Comparison of ENCODE assay signal across 8 cellular contexts in genomic region chr11:104163100-104164027, GRCh38. TPM values are rescaled to one million over a fixed set of nuclear protein-coding genes. Genes with fewer than 3 reads are reported as not detected.
DNase-seq lines count a peak whose midpoint lies in the region; ATAC-seq and TF ChIP-seq lines count a peak whose summit lies in the region.

No MANE protein-coding gene starts in this region.

- no peaks in the 10 kb centered on the region for H3K9me2 ChIP-seq in OCI-LY1 (ENCODE audit: low read depth, low read length)

- DNase-seq in AG09309 (ENCODE audit: low read depth) (no peak), epithelial cell of esophagus (ENCODE audit: low read depth) (peak; percentile 29), cerebellar nuclear complex (lab: John Stamatoyannopoulos, UW) (no peak), middle frontal gyrus (ENCODE audit: extremely low spot score, low spot score) (no peak), H4 (ENCODE audit: low spot score) (no peak)

- H3F3A ChIP-seq in OCI-LY1 (ENCODE audit: insufficient read depth, low read length), result no peaks in the 10 kb centered on the region

- no peaks in the 10 kb centered on the region for H3K36me3 ChIP-seq in OCI-LY1 (ENCODE audit: insufficient read depth, low read length)
- no peaks in the 10 kb centered on the region for H3K36me3 ChIP-seq in mucosa of stomach (ENCODE audit: control insufficient read depth, insufficient read depth, low read length)

- H3K4me1 ChIP-seq in OCI-LY1 (ENCODE audit: insufficient read depth, low read length, severe bottlenecking) (peaks cover 42% of the 10 kb centered on the region), mucosa of stomach (ENCODE audit: control insufficient read depth, insufficient read depth, low read length) (peaks cover 6% of the 10 kb centered on the region)

- TF ChIP-seq CTCF in AG09309 (IDR thresholded peaks at IDR 0.05; ENCODE audit: control insufficient read depth, insufficient read depth, low read depth, low read length, missing control alignments) (no peak), OCI-LY1 (IDR thresholded peaks at IDR 0.05; ENCODE audit: low read length) (peak; percentile 42), epithelial cell of esophagus (IDR thresholded peaks at IDR 0.05; ENCODE audit: insufficient read depth, low read depth, low read length, missing control alignments) (no peak)

- H3K27me3 ChIP-seq in OCI-LY1 (ENCODE audit: insufficient read depth, low read length) (no peaks in the 10 kb centered on the region), mucosa of stomach (ENCODE audit: control insufficient read depth, insufficient read depth, low read length) (peaks cover 4% of the 10 kb centered on the region)

- peaks cover 4% of the 10 kb centered on the region; the same call in 1 of the 2 replicates for H3K79me2 ChIP-seq in OCI-LY1 (ENCODE audit: insufficient read depth, low read length)

- peak overlapping the region; percentile 73 for H3K4me2 ChIP-seq in OCI-LY1 (ENCODE audit: low read length)

- H3K9ac ChIP-seq in OCI-LY1 (ENCODE audit: low read length) (peak overlapping the region; percentile 59), mucosa of stomach (ENCODE audit: low read length) (no peak overlapping the region)

- no peaks in the 10 kb centered on the region for H4K20me1 ChIP-seq in OCI-LY1 (ENCODE audit: insufficient read depth, low read length)

- H3K9me3 ChIP-seq in OCI-LY1 (ENCODE audit: low read length), result no peaks in the 10 kb centered on the region
- no peaks in the 10 kb centered on the region for H3K9me3 ChIP-seq in mucosa of stomach (ENCODE audit: control insufficient read depth, low read length)

- peak; percentile 23 for ATAC-seq in GM19397 (IDR thresholded peaks at IDR 0.05; ENCODE audit: unreplicated experiment)

- H2AFZ ChIP-seq in OCI-LY1 (ENCODE audit: low read length), result peak overlapping the region; percentile 25

- H3K4me3 ChIP-seq in AG09309 (ENCODE audit: control insufficient read depth, low read depth, low read length), result peak overlapping the region; percentile 49
- peak overlapping the region; percentile 74 for H3K4me3 ChIP-seq in OCI-LY1 (ENCODE audit: low read depth, low read length, poor library complexity, severe bottlenecking)
- H3K4me3 ChIP-seq in epithelial cell of esophagus (ENCODE audit: low read length), result peak overlapping the region; percentile 44
- H3K4me3 ChIP-seq in mucosa of stomach (ENCODE audit: low read length), result peak overlapping the region; percentile 27

- peak overlapping the region; percentile 16 for H3K27ac ChIP-seq in OCI-LY1 (ENCODE audit: low read depth, low read length, poor library complexity, severe bottlenecking)

RNA-seq across cellular contexts. Expression of gene PDGFD, which starts 0.6 kb away (rescaled TPM):
- 4.4 and 5.3 TPM in 2 replicates for total RNA-seq in H4 (2014; rRNA removed; shearing (Covaris generic))
